8 cellular contexts compared by ENCODE assay signal in the genomic region with DNA sequence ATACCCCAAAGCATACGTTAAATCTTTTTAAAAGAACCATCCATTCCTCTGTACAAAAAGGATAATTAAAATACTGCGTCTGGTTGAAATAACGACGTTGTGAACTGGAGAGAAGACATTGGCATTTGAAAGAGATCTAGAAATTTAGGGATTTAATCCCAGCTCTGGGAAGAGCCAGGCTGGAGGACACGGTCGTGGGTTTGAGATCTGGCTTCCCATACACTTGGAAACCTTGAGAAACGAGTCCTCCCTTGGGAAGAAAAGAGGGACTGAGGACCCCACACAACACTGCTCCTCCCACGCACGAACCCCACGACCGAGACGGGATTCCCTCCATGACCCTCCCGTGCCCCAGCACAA. TPM values are rescaled to one million over a fixed set of nuclear protein-coding genes. Genes with fewer than 3 reads are reported as not detected.
DNase-seq lines count a peak whose midpoint lies in the region; ATAC-seq, FAIRE-seq and TF ChIP-seq lines count a peak whose summit lies in the region.

No MANE protein-coding gene starts in this region.

- peak overlapping the region; percentile 83 for H3K4me2 ChIP-seq in BLaER1

- no peak for ATAC-seq in GM21529 (IDR thresholded peaks at IDR 0.05; ENCODE audit: unreplicated experiment)
- ATAC-seq in HG03457 (IDR thresholded peaks at IDR 0.05; ENCODE audit: unreplicated experiment): no peak
- no peak for ATAC-seq in GM19324 (IDR thresholded peaks at IDR 0.05; ENCODE audit: low FRiP score, unreplicated experiment)

- DNase-seq in M059J (ENCODE audit: low read depth): peak; percentile 15
- DNase-seq in effector memory CD4-positive, alpha-beta T cell: no peak
- no peak for DNase-seq in GM12892 (ENCODE audit: insufficient read length)

- peak overlapping the region; percentile 92 to 97 (median 96) for H3K4me3 Mint-ChIP-seq in nephron

- TF ChIP-seq POLR2A in GM12892 (IDR thresholded peaks at IDR 0.05; ENCODE audit: low read depth, low read length): no peak

- H3K36me3 Mint-ChIP-seq in nephron (ENCODE audit: low read depth): peaks cover 26% of the 10 kb centered on the region

- peaks cover 19% of the 10 kb centered on the region for H3K36me3 ChIP-seq in BLaER1
- H3K36me3 ChIP-seq in effector memory CD4-positive, alpha-beta T cell (ENCODE audit: control insufficient read depth, insufficient read depth, low read length): no peaks in the 10 kb centered on the region

- H3K9ac ChIP-seq in BLaER1: peak overlapping the region; percentile 91

- H3K9me3 ChIP-seq in BLaER1: peaks cover 29% of the 10 kb centered on the region
- no peaks in the 10 kb centered on the region for H3K9me3 ChIP-seq in effector memory CD4-positive, alpha-beta T cell (ENCODE audit: control insufficient read depth, low read length)

- no peaks in the 10 kb centered on the region for H3K27me3 Mint-ChIP-seq in nephron (ENCODE audit: low read depth)

- TF ChIP-seq CTCF in nephron (IDR thresholded peaks at IDR 0.05; ENCODE audit: unreplicated experiment in 3 of 3): no peak

- H3K9me3 Mint-ChIP-seq in nephron: peaks cover 11% of the 10 kb centered on the region

- H3K27ac Mint-ChIP-seq in nephron: peak overlapping the region; percentile 87 to 94 (median 88)

- peak overlapping the region; percentile 88 for H3K27ac ChIP-seq in BLaER1
- H3K27ac ChIP-seq in effector memory CD4-positive, alpha-beta T cell (ENCODE audit: insufficient read depth, low read length, poor library complexity, severe bottlenecking): peak overlapping the region; percentile 72

- H3K27me3 ChIP-seq in BLaER1: no peaks in the 10 kb centered on the region
- H3K27me3 ChIP-seq in effector memory CD4-positive, alpha-beta T cell (replicated peaks; ENCODE audit: control insufficient read depth, insufficient read depth, low read length, poor library complexity, severe bottlenecking): no peaks in the 10 kb centered on the region

- peaks cover 26% of the 10 kb centered on the region for H3K4me1 Mint-ChIP-seq in nephron

- no peak for FAIRE-seq in GM12892 (lab: Jason Lieb, UNC)

- H3K4me1 ChIP-seq in BLaER1: peaks cover 42% of the 10 kb centered on the region
- peaks cover 11% of the 10 kb centered on the region for H3K4me1 ChIP-seq in effector memory CD4-positive, alpha-beta T cell (ENCODE audit: control insufficient read depth, insufficient read depth, low read length, poor library complexity, severe bottlenecking)

- peak overlapping the region; percentile 95 for H3K4me3 ChIP-seq in BLaER1
- H3K4me3 ChIP-seq in effector memory CD4-positive, alpha-beta T cell (ENCODE audit: insufficient read depth, low read depth, low read length, poor library complexity, severe bottlenecking): peak overlapping the region; percentile 97

- peaks cover 24% of the 10 kb centered on the region for H4K20me1 ChIP-seq in BLaER1

RNA-seq across cellular contexts. Expression of a gene that starts 0.6 kb away (rescaled TPM):
- 2.1 and 3.2 TPM in 2 replicates for total RNA-seq in M059J (2014; rRNA removed; shearing (Covaris generic))
- 1.9 TPM for polyA plus RNA-seq in GM12892 (2012; ENCODE audit: missing spikeins)

RNA-seq across cellular contexts. Expression of a gene that starts 43.2 kb away (rescaled TPM):
- total RNA-seq in M059J (2014; rRNA removed; shearing (Covaris generic)): 2.2 and 5.7 TPM in 2 replicates
- 2.5 TPM for polyA plus RNA-seq in GM12892 (2012; ENCODE audit: missing spikeins)
